In genomic region chr12:90003688-90004087, GRCh38 we compare ENCODE assay signal across 27 cellular contexts.
"Had no signal": no experiment of that assay in that cellular context is flagged by ENCODE, and none has a peak within 500 bp of the region (broad histone marks: within the 10 kb centered on the region; RNA-seq: fewer than 3 reads in every experiment).

No MANE protein-coding gene starts in this region.

- ATAC-seq: esophagus mucosa; gastrocnemius medialis; left lobe of liver; naive thymus-derived CD4-positive, alpha-beta T cell; psoas muscle; right cardiac atrium; stimulated activated naive CD8-positive, alpha-beta T cell treated with anti-CD3 and anti-CD28 coated beads, Interleukin-15, amount 100 ng/mL, for 72 hours had no signal

- H3K27ac Mint-ChIP-seq: naive thymus-derived CD4-positive, alpha-beta T cell; neural progenitor cell; stimulated activated naive CD8-positive, alpha-beta T cell treated with anti-CD3 and anti-CD28 coated beads, Interleukin-15, amount 100 ng/mL, for 72 hours had no signal

- H3K4me3 ChIP-seq: gastrocnemius medialis, lung, neural progenitor cell, psoas muscle, sigmoid colon, spleen, testis, tibial artery had no signal

- H3K4me1 ChIP-seq: gastrocnemius medialis, psoas muscle, spleen, testis had no signal

- H3K27me3 ChIP-seq: gastrocnemius medialis, neural progenitor cell, sigmoid colon, spleen, testis, tibial artery had no signal

- H3K4me1 Mint-ChIP-seq: stimulated activated naive CD8-positive, alpha-beta T cell treated with anti-CD3 and anti-CD28 coated beads, Interleukin-15, amount 100 ng/mL, for 72 hours had no signal

- H3K36me3 Mint-ChIP-seq: memory B cell, neural progenitor cell, type B pancreatic cell had no signal

- H3K27me3 Mint-ChIP-seq: memory B cell; stimulated activated naive CD8-positive, alpha-beta T cell treated with anti-CD3 and anti-CD28 coated beads, Interleukin-15, amount 100 ng/mL, for 72 hours; type B pancreatic cell had no signal

- H3K27ac ChIP-seq: epithelial cell of prostate, gastrocnemius medialis, neural progenitor cell, psoas muscle, sigmoid colon, spleen, testis, tibial artery had no signal

- H3K4me3 Mint-ChIP-seq: endodermal cell; memory B cell; naive thymus-derived CD4-positive, alpha-beta T cell; nephron; neural progenitor cell; stimulated activated naive CD8-positive, alpha-beta T cell treated with anti-CD3 and anti-CD28 coated beads, Interleukin-15, amount 100 ng/mL, for 72 hours; type B pancreatic cell had no signal

- H3K9ac ChIP-seq: neural progenitor cell had no signal

- H3K9me3 ChIP-seq: gastrocnemius medialis, psoas muscle, sigmoid colon, spleen, testis, tibial artery had no signal

- DNase-seq: cerebellar nuclear complex; cortex of kidney; effector CD8-positive, alpha-beta T cell; endodermal cell; foreskin fibroblast; gastrocnemius medialis; kidney; midbrain; naive thymus-derived CD4-positive, alpha-beta T cell; posterior cingulate gyrus; psoas muscle; right cardiac atrium; sigmoid colon; spleen; stimulated activated CD4-positive, alpha-beta T cell treated with anti-CD3 and anti-CD28 coated beads, Interleukin-4, amount 100 ng/mL, for 4 hours; stimulated activated naive CD4-positive, alpha-beta T cell; stimulated activated naive CD8-positive, alpha-beta T cell treated with anti-CD3 and anti-CD28 coated beads, Interleukin-15, amount 100 ng/mL, for 72 hours; testis; tibial artery had no signal

- H3K9me3 Mint-ChIP-seq: endodermal cell; naive thymus-derived CD4-positive, alpha-beta T cell; nephron; neural progenitor cell; stimulated activated naive CD8-positive, alpha-beta T cell treated with anti-CD3 and anti-CD28 coated beads, Interleukin-15, amount 100 ng/mL, for 72 hours; type B pancreatic cell had no signal

- H3K36me3 ChIP-seq: gastrocnemius medialis, neural progenitor cell, sigmoid colon, spleen, tibial artery had no signal

- H3K4me2 ChIP-seq: neural progenitor cell had no signal
